Comparison of ENCODE assay signal across 1 cellular context in the genomic region with DNA sequence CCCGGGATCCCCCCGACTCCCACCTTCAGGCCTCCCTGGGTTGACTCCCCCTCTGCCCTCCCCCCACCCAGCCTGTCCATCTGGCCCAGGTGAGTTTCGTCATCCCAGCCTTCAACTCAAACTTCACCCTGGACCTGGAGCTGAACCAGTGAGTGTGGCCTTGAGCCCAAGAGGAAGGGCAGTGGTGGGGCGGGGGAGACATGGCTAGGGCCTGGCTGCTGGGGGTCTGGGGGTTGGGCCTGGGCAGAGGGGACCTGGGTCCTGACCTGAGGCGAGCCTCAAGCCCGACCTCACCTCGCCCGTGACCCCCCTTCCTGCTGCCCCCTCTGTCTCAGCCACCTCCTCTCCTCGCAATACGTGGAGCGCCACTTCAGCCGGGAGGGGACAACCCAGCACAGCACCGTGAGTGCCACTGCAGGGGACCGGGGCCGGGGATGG.
TF ChIP-seq lines count a peak whose summit lies in the region.

No MANE protein-coding gene starts in this region.

TF ChIP-seq in HepG2, 621 proteins besides CTCF, POLR2A, EP300 and RAD21 (continued from another document and continues in another):
- TF ChIP-seq GLMP (CRISPR knock-in tag; IDR thresholded peaks at IDR 0.05; ENCODE audit: borderline replicate concordance) (no peak), PRMT3 (CRISPR knock-in tag; IDR thresholded peaks at IDR 0.05; ENCODE audit: borderline replicate concordance, low read depth) (no peak), CERS6 (CRISPR knock-in tag; IDR thresholded peaks at IDR 0.05) (no peak), SKIL (CRISPR knock-in tag; IDR thresholded peaks at IDR 0.05; ENCODE audit: borderline replicate concordance) (peak; percentile 95), ISL2 (CRISPR knock-in tag; IDR thresholded peaks at IDR 0.05) (no peak), GATAD1 (CRISPR knock-in tag; IDR thresholded peaks at IDR 0.05) (no peak), NCOA2 (CRISPR knock-in tag; IDR thresholded peaks at IDR 0.05) (0 out of 2 replicates have a peak, but pooled peaks have one; percentile 13), ZNF160 (CRISPR knock-in tag; IDR thresholded peaks at IDR 0.05) (no peak), CCDC6 (CRISPR knock-in tag; IDR thresholded peaks at IDR 0.05) (no peak), POGZ (CRISPR knock-in tag; IDR thresholded peaks at IDR 0.05) (no peak), MXD1 (CRISPR knock-in tag; IDR thresholded peaks at IDR 0.05) (no peak), KAT7 (CRISPR knock-in tag; IDR thresholded peaks at IDR 0.05; ENCODE audit: borderline replicate concordance) (no peak), RBM22 (optimal IDR thresholded peaks at IDR 0.05; ENCODE audit: low read length) (no peak), ZC3H4 (CRISPR knock-in tag; IDR thresholded peaks at IDR 0.05; ENCODE audit: borderline replicate concordance) (no peak)
- TF ChIP-seq, protein P1, sequence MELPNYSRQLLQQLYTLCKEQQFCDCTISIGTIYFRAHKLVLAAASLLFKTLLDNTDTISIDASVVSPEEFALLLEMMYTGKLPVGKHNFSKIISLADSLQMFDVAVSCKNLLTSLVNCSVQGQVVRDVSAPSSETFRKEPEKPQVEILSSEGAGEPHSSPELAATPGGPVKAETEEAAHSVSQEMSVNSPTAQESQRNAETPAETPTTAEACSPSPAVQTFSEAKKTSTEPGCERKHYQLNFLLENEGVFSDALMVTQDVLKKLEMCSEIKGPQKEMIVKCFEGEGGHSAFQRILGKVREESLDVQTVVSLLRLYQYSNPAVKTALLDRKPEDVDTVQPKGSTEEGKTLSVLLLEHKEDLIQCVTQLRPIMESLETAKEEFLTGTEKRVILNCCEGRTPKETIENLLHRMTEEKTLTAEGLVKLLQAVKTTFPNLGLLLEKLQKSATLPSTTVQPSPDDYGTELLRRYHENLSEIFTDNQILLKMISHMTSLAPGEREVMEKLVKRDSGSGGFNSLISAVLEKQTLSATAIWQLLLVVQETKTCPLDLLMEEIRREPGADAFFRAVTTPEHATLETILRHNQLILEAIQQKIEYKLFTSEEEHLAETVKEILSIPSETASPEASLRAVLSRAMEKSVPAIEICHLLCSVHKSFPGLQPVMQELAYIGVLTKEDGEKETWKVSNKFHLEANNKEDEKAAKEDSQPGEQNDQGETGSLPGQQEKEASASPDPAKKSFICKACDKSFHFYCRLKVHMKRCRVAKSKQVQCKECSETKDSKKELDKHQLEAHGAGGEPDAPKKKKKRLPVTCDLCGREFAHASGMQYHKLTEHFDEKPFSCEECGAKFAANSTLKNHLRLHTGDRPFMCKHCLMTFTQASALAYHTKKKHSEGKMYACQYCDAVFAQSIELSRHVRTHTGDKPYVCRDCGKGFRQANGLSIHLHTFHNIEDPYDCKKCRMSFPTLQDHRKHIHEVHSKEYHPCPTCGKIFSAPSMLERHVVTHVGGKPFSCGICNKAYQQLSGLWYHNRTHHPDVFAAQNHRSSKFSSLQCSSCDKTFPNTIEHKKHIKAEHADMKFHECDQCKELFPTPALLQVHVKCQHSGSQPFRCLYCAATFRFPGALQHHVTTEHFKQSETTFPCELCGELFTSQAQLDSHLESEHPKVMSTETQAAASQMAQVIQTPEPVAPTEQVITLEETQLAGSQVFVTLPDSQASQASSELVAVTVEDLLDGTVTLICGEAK (IDR thresholded peaks at IDR 0.05) = no peak
- TF ChIP-seq, protein P1 (CRISPR knock-in tag; IDR thresholded peaks at IDR 0.05) = no peak
- TF ChIP-seq, protein P2, sequence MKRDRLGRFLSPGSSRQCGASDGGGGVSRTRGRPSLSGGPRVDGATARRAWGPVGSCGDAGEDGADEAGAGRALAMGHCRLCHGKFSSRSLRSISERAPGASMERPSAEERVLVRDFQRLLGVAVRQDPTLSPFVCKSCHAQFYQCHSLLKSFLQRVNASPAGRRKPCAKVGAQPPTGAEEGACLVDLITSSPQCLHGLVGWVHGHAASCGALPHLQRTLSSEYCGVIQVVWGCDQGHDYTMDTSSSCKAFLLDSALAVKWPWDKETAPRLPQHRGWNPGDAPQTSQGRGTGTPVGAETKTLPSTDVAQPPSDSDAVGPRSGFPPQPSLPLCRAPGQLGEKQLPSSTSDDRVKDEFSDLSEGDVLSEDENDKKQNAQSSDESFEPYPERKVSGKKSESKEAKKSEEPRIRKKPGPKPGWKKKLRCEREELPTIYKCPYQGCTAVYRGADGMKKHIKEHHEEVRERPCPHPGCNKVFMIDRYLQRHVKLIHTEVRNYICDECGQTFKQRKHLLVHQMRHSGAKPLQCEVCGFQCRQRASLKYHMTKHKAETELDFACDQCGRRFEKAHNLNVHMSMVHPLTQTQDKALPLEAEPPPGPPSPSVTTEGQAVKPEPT (CRISPR knock-in tag; IDR thresholded peaks at IDR 0.05; ENCODE audit: low read depth) = no peak
- TF ChIP-seq, protein P3, sequence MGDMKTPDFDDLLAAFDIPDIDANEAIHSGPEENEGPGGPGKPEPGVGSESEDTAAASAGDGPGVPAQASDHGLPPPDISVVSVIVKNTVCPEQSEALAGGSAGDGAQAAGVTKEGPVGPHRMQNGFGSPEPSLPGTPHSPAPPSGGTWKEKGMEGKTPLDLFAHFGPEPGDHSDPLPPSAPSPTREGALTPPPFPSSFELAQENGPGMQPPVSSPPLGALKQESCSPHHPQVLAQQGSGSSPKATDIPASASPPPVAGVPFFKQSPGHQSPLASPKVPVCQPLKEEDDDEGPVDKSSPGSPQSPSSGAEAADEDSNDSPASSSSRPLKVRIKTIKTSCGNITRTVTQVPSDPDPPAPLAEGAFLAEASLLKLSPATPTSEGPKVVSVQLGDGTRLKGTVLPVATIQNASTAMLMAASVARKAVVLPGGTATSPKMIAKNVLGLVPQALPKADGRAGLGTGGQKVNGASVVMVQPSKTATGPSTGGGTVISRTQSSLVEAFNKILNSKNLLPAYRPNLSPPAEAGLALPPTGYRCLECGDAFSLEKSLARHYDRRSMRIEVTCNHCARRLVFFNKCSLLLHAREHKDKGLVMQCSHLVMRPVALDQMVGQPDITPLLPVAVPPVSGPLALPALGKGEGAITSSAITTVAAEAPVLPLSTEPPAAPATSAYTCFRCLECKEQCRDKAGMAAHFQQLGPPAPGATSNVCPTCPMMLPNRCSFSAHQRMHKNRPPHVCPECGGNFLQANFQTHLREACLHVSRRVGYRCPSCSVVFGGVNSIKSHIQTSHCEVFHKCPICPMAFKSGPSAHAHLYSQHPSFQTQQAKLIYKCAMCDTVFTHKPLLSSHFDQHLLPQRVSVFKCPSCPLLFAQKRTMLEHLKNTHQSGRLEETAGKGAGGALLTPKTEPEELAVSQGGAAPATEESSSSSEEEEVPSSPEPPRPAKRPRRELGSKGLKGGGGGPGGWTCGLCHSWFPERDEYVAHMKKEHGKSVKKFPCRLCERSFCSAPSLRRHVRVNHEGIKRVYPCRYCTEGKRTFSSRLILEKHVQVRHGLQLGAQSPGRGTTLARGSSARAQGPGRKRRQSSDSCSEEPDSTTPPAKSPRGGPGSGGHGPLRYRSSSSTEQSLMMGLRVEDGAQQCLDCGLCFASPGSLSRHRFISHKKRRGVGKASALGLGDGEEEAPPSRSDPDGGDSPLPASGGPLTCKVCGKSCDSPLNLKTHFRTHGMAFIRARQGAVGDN (CRISPR knock-in tag; IDR thresholded peaks at IDR 0.05) = peak; percentile 49
- TF ChIP-seq, protein P4, sequence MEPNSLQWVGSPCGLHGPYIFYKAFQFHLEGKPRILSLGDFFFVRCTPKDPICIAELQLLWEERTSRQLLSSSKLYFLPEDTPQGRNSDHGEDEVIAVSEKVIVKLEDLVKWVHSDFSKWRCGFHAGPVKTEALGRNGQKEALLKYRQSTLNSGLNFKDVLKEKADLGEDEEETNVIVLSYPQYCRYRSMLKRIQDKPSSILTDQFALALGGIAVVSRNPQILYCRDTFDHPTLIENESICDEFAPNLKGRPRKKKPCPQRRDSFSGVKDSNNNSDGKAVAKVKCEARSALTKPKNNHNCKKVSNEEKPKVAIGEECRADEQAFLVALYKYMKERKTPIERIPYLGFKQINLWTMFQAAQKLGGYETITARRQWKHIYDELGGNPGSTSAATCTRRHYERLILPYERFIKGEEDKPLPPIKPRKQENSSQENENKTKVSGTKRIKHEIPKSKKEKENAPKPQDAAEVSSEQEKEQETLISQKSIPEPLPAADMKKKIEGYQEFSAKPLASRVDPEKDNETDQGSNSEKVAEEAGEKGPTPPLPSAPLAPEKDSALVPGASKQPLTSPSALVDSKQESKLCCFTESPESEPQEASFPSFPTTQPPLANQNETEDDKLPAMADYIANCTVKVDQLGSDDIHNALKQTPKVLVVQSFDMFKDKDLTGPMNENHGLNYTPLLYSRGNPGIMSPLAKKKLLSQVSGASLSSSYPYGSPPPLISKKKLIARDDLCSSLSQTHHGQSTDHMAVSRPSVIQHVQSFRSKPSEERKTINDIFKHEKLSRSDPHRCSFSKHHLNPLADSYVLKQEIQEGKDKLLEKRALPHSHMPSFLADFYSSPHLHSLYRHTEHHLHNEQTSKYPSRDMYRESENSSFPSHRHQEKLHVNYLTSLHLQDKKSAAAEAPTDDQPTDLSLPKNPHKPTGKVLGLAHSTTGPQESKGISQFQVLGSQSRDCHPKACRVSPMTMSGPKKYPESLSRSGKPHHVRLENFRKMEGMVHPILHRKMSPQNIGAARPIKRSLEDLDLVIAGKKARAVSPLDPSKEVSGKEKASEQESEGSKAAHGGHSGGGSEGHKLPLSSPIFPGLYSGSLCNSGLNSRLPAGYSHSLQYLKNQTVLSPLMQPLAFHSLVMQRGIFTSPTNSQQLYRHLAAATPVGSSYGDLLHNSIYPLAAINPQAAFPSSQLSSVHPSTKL (CRISPR knock-in tag; IDR thresholded peaks at IDR 0.05) = peak; percentile 62
